ENCODE assay signal across 9 cellular contexts in the genomic region with DNA sequence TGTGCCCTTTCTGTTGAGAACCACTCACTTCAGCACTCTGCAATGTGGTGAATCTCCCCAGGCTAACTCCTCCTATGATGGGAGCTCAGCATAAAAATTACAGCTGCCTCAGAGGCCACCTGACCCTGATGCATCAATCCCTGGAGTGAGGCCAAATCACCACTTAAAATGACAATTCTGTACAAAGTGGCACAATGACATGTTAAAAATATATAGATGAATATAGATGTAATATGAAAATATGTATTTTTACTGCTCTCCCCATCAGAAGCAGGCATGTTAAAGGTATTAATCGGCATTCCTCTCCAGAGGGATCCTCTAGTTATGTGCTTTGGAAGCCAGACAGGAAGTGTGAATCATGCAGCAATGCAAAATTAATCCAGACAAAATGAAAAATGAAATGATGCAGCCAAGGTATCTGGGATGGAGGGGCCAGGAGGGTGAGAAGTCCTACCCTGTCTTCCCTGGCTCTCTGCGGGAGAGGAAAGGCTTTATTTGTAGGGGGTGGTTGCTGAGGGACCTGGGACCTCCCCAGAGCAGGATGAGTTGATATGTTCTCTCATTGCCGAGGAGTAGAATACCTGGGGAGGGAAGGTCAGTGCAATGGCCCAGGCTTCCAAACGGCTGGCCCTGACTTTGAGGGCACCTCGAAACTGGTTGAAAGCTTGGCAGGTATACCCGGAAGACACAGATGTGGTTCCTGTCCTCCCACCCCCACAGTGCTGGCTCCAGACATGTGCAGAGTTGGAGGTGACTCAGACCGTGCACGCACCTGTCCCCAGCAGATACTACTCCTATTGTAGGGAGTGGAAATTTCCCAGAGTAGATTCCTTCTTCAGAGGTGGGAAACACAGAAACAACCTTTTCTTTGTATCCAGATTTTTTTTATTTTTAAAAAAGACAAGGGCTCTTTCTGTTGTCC.
DNase-seq lines count a peak whose midpoint lies in the region; ATAC-seq and TF ChIP-seq lines count a peak whose summit lies in the region.
"Had no signal": no experiment of that assay in that cellular context is flagged by ENCODE, and none has a peak within 500 bp of the region (broad histone marks: within the 10 kb centered on the region; RNA-seq: fewer than 3 reads in every experiment).

No MANE protein-coding gene starts in this region.

- BruUV-seq in mammary epithelial cell (replicated peaks; lab: Mats Ljungman, UMichigan), result TSS peak; percentile 58

- H3K36me3 Mint-ChIP-seq in neural progenitor cell, result no peaks in the 10 kb centered on the region
- no peaks in the 10 kb centered on the region for H3K36me3 Mint-ChIP-seq in T-helper 2 cell treated with Interferon-gamma antibody and Interleukin-4, amounts not matched to agents 5 μg/mL and 100 μg/mL, for 36 hours (ENCODE audit: low read depth)

- H2AFZ ChIP-seq in mammary epithelial cell (ENCODE audit: low read depth, low read length) (peak overlapping the region; percentile 66), neural progenitor cell (replicated peaks) (peak overlapping the region; percentile 78)

- no peak overlapping the region for H3K4me3 Mint-ChIP-seq in neural progenitor cell
- no peak overlapping the region for H3K4me3 Mint-ChIP-seq in T-helper 2 cell treated with Interferon-gamma antibody and Interleukin-4, amounts not matched to agents 5 μg/mL and 100 μg/mL, for 36 hours
- H3K4me3 Mint-ChIP-seq: endodermal cell had no signal

- H3K36me3 ChIP-seq in mammary epithelial cell (ENCODE audit: insufficient read depth, low read length) (no peaks in the 10 kb centered on the region), neural progenitor cell (no peaks in the 10 kb centered on the region)

- H3K9me3 ChIP-seq in mammary epithelial cell (replicated peaks; ENCODE audit: insufficient read depth, low read length) (no peaks in the 10 kb centered on the region), neural progenitor cell (ENCODE audit: low read depth) (no peaks in the 10 kb centered on the region)

- no peaks in the 10 kb centered on the region for H3K27me3 ChIP-seq in mammary epithelial cell (ENCODE audit: insufficient read depth, low read length)
- H3K27me3 ChIP-seq in neural progenitor cell, result no peaks in the 10 kb centered on the region

- peak overlapping the region; percentile 49 for H3K4me2 ChIP-seq in mammary epithelial cell (ENCODE audit: insufficient read depth, low read depth, low read length)
- H3K4me2 ChIP-seq in neural progenitor cell, result no peak overlapping the region

- TF ChIP-seq CTCF in mammary epithelial cell (conservative IDR thresholded peaks at IDR 0.05 in 1 of 2, IDR thresholded peaks at IDR 0.05 in 1 of 2; ENCODE audit: extremely low read depth in 1 of 2, insufficient read depth in 1 of 2, low read depth in 1 of 2, low read length in 2 of 2), result no peak
- TF ChIP-seq CTCF in neural progenitor cell (IDR thresholded peaks at IDR 0.05), result no peak

- H3K4me1 Mint-ChIP-seq in neural progenitor cell, result peaks cover 36% of the 10 kb centered on the region
- H3K4me1 Mint-ChIP-seq in T-helper 2 cell treated with Interferon-gamma antibody and Interleukin-4, amounts not matched to agents 5 μg/mL and 100 μg/mL, for 36 hours (ENCODE audit: low read depth), result no peaks in the 10 kb centered on the region

- dilution Hi-C loops in mammary epithelial cell (cut with HindIII; ENCODE audit: low sequenced_read_pairs), result no loop called here

- no peak for ATAC-seq in HG03565 (IDR thresholded peaks at IDR 0.05; ENCODE audit: unreplicated experiment)

- intact Hi-C loops in mammary epithelial cell (cut with micrococcal nuclease), result no loop called here

- CTCF ChIA-PET in mammary epithelial cell (lab: Charles Lee; ENCODE audit: low non-redundant PET), result interaction anchor here (0.6 kb wide), 3 partner anchors 25 to 642 kb away, joined by 3 to 10 read pairs (median 4); no protein-coding TSS in a partner anchor

- H3K4me1 ChIP-seq in mammary epithelial cell (ENCODE audit: insufficient read depth, low read length), result peaks cover 57% of the 10 kb centered on the region
- peaks cover 10% of the 10 kb centered on the region for H3K4me1 ChIP-seq in neural progenitor cell

- DNase-seq in ELR (ENCODE audit: low read depth), result peak; percentile 64
- peak; percentile 15 for DNase-seq in NCI-H2107 (lab: John Stamatoyannopoulos, UW)
- DNase-seq in mammary epithelial cell, result peak; percentile 95
- no peak for DNase-seq in neural progenitor cell (ENCODE audit: low spot score)
- DNase-seq in NCI-H82 treated with DMSO at 0.1 percent for 48 hours (lab: John Stamatoyannopoulos, UW; ENCODE audit: unreplicated experiment), result no peak
- DNase-seq in T-helper 2 cell treated with Interferon-gamma antibody and Interleukin-4, amounts not matched to agents 5 μg/mL and 100 μg/mL, for 36 hours (ENCODE audit: low spot score), result no peak
- no peak for DNase-seq in GF-D8 (lab: John Stamatoyannopoulos, UW)

- H3F3A ChIP-seq in neural progenitor cell (ENCODE audit: low read depth), result no peaks in the 10 kb centered on the region

- H3K27ac Mint-ChIP-seq in neural progenitor cell, result peak overlapping the region; percentile 62
- H3K27ac Mint-ChIP-seq in T-helper 2 cell treated with Interferon-gamma antibody and Interleukin-4, amounts not matched to agents 5 μg/mL and 100 μg/mL, for 36 hours, result no peak overlapping the region
- H3K27ac Mint-ChIP-seq: endodermal cell had no signal

- H3K27ac ChIP-seq in mammary epithelial cell (ENCODE audit: insufficient read depth, low read depth, low read length) (peak overlapping the region; percentile 67), neural progenitor cell (no peak overlapping the region)

- WGBS in mammary epithelial cell (ENCODE audit: low coverage, missing lambda C conversion rate), result 2% methylated on average over 5 of the region's 8 CpGs

- H3K27me3 Mint-ChIP-seq in neural progenitor cell (ENCODE audit: insufficient read depth, low read depth), result no peaks in the 10 kb centered on the region
- H3K27me3 Mint-ChIP-seq in T-helper 2 cell treated with Interferon-gamma antibody and Interleukin-4, amounts not matched to agents 5 μg/mL and 100 μg/mL, for 36 hours (ENCODE audit: low read depth), result peaks cover 8% of the 10 kb centered on the region

- H4K20me1 ChIP-seq in mammary epithelial cell (ENCODE audit: insufficient read depth, low read length) (no peaks in the 10 kb centered on the region), neural progenitor cell (ENCODE audit: low read depth) (no peaks in the 10 kb centered on the region)

- in situ Hi-C loops in mammary epithelial cell (cut with MboI; ENCODE audit: low sequenced_read_pairs in 2 of 2), result no loop called here

- H3K4me3 ChIP-seq in mammary epithelial cell (replicated peaks in 1 of 3; ENCODE audit: insufficient read depth in 1 of 3, low read depth in 2 of 3, low read length in 3 of 3) (no peak overlapping the region), neural progenitor cell (no peak overlapping the region)

- H3K79me2 ChIP-seq in mammary epithelial cell (ENCODE audit: insufficient read depth, low read length) (no peaks in the 10 kb centered on the region), neural progenitor cell (ENCODE audit: low read depth) (no peaks in the 10 kb centered on the region)

- H3K9me3 Mint-ChIP-seq in neural progenitor cell, result no peaks in the 10 kb centered on the region
- no peaks in the 10 kb centered on the region for H3K9me3 Mint-ChIP-seq in T-helper 2 cell treated with Interferon-gamma antibody and Interleukin-4, amounts not matched to agents 5 μg/mL and 100 μg/mL, for 36 hours
- H3K9me3 Mint-ChIP-seq: endodermal cell had no signal

- H3K9ac ChIP-seq in mammary epithelial cell (ENCODE audit: insufficient read depth, low read length) (peak overlapping the region; percentile 18), neural progenitor cell (no peak overlapping the region)

Comparison
In these comparisons a context has a peak if more than half of its experiments do, and no peak if none do; other contexts are left out.
1. DNase-seq: peak in ELR (single experiment), NCI-H2107 (single experiment) and mammary epithelial cell (single experiment); none in neural progenitor cell (single experiment), NCI-H82 treated with DMSO at 0.1 percent for 48 hours (single experiment), T-helper 2 cell treated with Interferon-gamma antibody and Interleukin-4, amounts not matched to agents 5 μg/mL and 100 μg/mL, for 36 hours (single experiment) and GF-D8 (single experiment).